19 cellular contexts compared by ENCODE assay signal in the genomic region with DNA sequence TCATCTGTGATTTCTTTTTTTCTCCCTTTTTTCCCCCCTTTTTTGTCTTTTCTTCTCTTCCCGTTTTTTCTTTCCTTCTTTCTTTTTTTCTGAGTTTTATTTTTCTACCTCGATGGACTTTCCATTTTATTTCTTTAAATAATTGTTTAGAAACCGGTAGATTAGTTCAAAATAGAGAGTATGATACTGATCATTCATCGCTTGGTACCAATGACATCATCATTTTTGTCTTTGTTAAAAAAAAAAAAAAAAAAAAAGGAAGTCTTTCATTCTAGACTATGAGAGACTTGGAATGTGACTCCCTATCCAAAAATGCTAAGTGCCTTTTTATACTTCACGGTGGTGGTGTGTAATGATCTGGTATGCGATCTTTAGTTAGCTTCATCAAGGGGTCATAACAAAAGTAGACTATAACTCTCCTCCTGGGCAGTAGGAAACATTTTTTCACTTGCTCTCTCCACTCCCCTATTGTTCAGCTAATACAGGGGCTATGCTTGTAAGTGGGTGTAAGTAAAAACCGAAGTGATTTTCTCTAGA.
DNase-seq lines count a peak whose midpoint lies in the region; ATAC-seq, FAIRE-seq and TF ChIP-seq lines count a peak whose summit lies in the region.
"Had no signal": no experiment of that assay in that cellular context is flagged by ENCODE, and none has a peak within 500 bp of the region (broad histone marks: within the 10 kb centered on the region; RNA-seq: fewer than 3 reads in every experiment).

No MANE protein-coding gene starts in this region.

- H3K79me2 ChIP-seq in astrocyte (ENCODE audit: insufficient read depth, low read length): no peaks in the 10 kb centered on the region

- H3K4me3 Mint-ChIP-seq in HFFc6 (no peak overlapping the region), astrocyte (ENCODE audit: unreplicated experiment) (no peak overlapping the region)
- H3K4me3 Mint-ChIP-seq in T-helper 2 cell treated with Interferon-gamma antibody and Interleukin-4, amounts not matched to agents 5 μg/mL and 100 μg/mL, for 36 hours: no peak overlapping the region
- H3K4me3 Mint-ChIP-seq: B cell; CD4-positive, alpha-beta T cell had no signal

- H2AK5ac ChIP-seq in neuronal stem cell (ENCODE audit: low read depth, low read length): no peak overlapping the region

- no peak overlapping the region for H2BK120ac ChIP-seq in neuronal stem cell (ENCODE audit: low read depth, low read length)

- H3K4me2 ChIP-seq in astrocyte (ENCODE audit: low read length): no peak overlapping the region
- no peak overlapping the region for H3K4me2 ChIP-seq in neuronal stem cell (ENCODE audit: insufficient read depth, low read length, poor library complexity, severe bottlenecking)

- intact Hi-C loops in body of pancreas (cut with DNase I): no loop called here

- H3K14ac ChIP-seq in neuronal stem cell (ENCODE audit: low read length): no peak overlapping the region

- TF ChIP-seq CTCF in HFFc6 (IDR thresholded peaks at IDR 0.05) (no peak), astrocyte (IDR thresholded peaks at IDR 0.05; ENCODE audit: insufficient read depth, low read depth, low read length) (no peak), body of pancreas (IDR thresholded peaks at IDR 0.05) (no peak)

- FAIRE-seq in astrocyte (lab: Jason Lieb, UNC): no peak
- FAIRE-seq: HTR-8/SVneo had no signal

- H3K9me3 ChIP-seq in astrocyte (ENCODE audit: insufficient read depth, low read depth, low read length) (no peaks in the 10 kb centered on the region), neuronal stem cell (replicated peaks in 1 of 2; ENCODE audit: control insufficient read depth in 2 of 2, insufficient read depth in 1 of 2, low read depth in 1 of 2, low read length in 2 of 2) (no peaks in the 10 kb centered on the region), body of pancreas (no peaks in the 10 kb centered on the region)
- H3K9me3 ChIP-seq: Peyer's patch had no signal

- H4K91ac ChIP-seq in neuronal stem cell (ENCODE audit: low read depth, low read length, poor library complexity): no peak overlapping the region

- H3K27ac ChIP-seq in astrocyte (ENCODE audit: low read depth, low read length) (no peak overlapping the region), neuronal stem cell (replicated peaks; ENCODE audit: low read length) (no peak overlapping the region), body of pancreas (no peak overlapping the region)
- H3K27ac ChIP-seq: HL-60, Peyer's patch had no signal

- H3K9me3 Mint-ChIP-seq in HFFc6 (no peaks in the 10 kb centered on the region), astrocyte (ENCODE audit: unreplicated experiment) (no peaks in the 10 kb centered on the region)
- no peaks in the 10 kb centered on the region for H3K9me3 Mint-ChIP-seq in T-helper 2 cell treated with Interferon-gamma antibody and Interleukin-4, amounts not matched to agents 5 μg/mL and 100 μg/mL, for 36 hours
- H3K9me3 Mint-ChIP-seq: CD4-positive, alpha-beta T cell had no signal

- no peak overlapping the region for H3K27ac Mint-ChIP-seq in HFFc6
- H3K27ac Mint-ChIP-seq in astrocyte (ENCODE audit: unreplicated experiment): no peak overlapping the region
- no peak overlapping the region for H3K27ac Mint-ChIP-seq in T-helper 2 cell treated with Interferon-gamma antibody and Interleukin-4, amounts not matched to agents 5 μg/mL and 100 μg/mL, for 36 hours
- H3K27ac Mint-ChIP-seq: B cell; CD4-positive, alpha-beta T cell had no signal

- H2BK15ac ChIP-seq in neuronal stem cell (ENCODE audit: low read length): no peak overlapping the region

- H3K36me3 ChIP-seq in astrocyte (ENCODE audit: insufficient read depth, low read length) (no peaks in the 10 kb centered on the region), neuronal stem cell (replicated peaks in 1 of 2; ENCODE audit: control insufficient read depth in 2 of 2, insufficient read depth in 2 of 2, low read length in 2 of 2) (no peaks in the 10 kb centered on the region), body of pancreas (replicated peaks in 1 of 2; ENCODE audit: insufficient read depth in 1 of 2, low read depth in 2 of 2) (no peaks in the 10 kb centered on the region)
- H3K36me3 ChIP-seq: Peyer's patch had no signal

- H3K18ac ChIP-seq in neuronal stem cell (ENCODE audit: low read length): no peak overlapping the region

- H3K9ac ChIP-seq in astrocyte (ENCODE audit: low read length): no peak overlapping the region
- H3K9ac ChIP-seq in neuronal stem cell (ENCODE audit: low read depth, low read length, poor library complexity): no peak overlapping the region

- TF ChIP-seq POLR2A in body of pancreas (IDR thresholded peaks at IDR 0.05): no peak

- no peak overlapping the region for H2BK12ac ChIP-seq in neuronal stem cell (ENCODE audit: low read length)

- H3K4me1 ChIP-seq in astrocyte (ENCODE audit: insufficient read depth, low read length) (no peaks in the 10 kb centered on the region), neuronal stem cell (ENCODE audit: control insufficient read depth in 2 of 2, insufficient read depth in 1 of 2, low read depth in 1 of 2, low read length in 2 of 2) (no peaks in the 10 kb centered on the region), body of pancreas (no peaks in the 10 kb centered on the region)
- H3K4me1 ChIP-seq: Peyer's patch had no signal

- H2BK5ac ChIP-seq in neuronal stem cell (ENCODE audit: low read length): no peak overlapping the region

- ATAC-seq in body of pancreas: no peak

- H3K36me3 Mint-ChIP-seq in HFFc6 (ENCODE audit: low read depth) (no peaks in the 10 kb centered on the region), astrocyte (ENCODE audit: low read depth, unreplicated experiment) (no peaks in the 10 kb centered on the region)
- H3K36me3 Mint-ChIP-seq in T-helper 2 cell treated with Interferon-gamma antibody and Interleukin-4, amounts not matched to agents 5 μg/mL and 100 μg/mL, for 36 hours (ENCODE audit: low read depth): no peaks in the 10 kb centered on the region

- peak; percentile 3 for DNase-seq in COLO829 (ENCODE audit: low spot score)
- peak; percentile 0 for DNase-seq in HFFc6
- DNase-seq in astrocyte (ENCODE audit: low read depth): peak; percentile 80
- DNase-seq in neuronal stem cell (ENCODE audit: low spot score): no peak
- no peak for DNase-seq in body of pancreas
- DNase-seq in ureter (ENCODE audit: low spot score): no peak
- no peak for DNase-seq in T-helper 2 cell treated with Interferon-gamma antibody and Interleukin-4, amounts not matched to agents 5 μg/mL and 100 μg/mL, for 36 hours (ENCODE audit: low spot score)
- DNase-seq: ACHN; CD4-positive, alpha-beta T cell; H7; NCI-H1694 treated with DMSO at 0.1 percent for 48 hours; NCI-H510A; NCI-H748 treated with DMSO at 0.1 percent for 48 hours; NK-92 treated with Interleukin-12 subunit alpha and Interleukin-12 subunit beta, amount 100 ng/mL, for 24 hours; Peyer's patch; SHP77 had no signal

- H3K27me3 ChIP-seq in astrocyte (ENCODE audit: insufficient read depth, low read length): no peaks in the 10 kb centered on the region
- no peaks in the 10 kb centered on the region for H3K27me3 ChIP-seq in neuronal stem cell (ENCODE audit: control insufficient read depth in 3 of 3, insufficient read depth in 3 of 3, low read depth in 1 of 3, low read length in 3 of 3)
- H3K27me3 ChIP-seq in body of pancreas: no peaks in the 10 kb centered on the region
- H3K27me3 ChIP-seq: Peyer's patch had no signal

- no peak overlapping the region for H4K8ac ChIP-seq in neuronal stem cell (ENCODE audit: low read depth, low read length)

- H3K27me3 Mint-ChIP-seq in HFFc6 (ENCODE audit: insufficient read depth) (no peaks in the 10 kb centered on the region; the same call in 1 of the 2 replicates), astrocyte (ENCODE audit: low read depth, unreplicated experiment) (no peaks in the 10 kb centered on the region)
- no peaks in the 10 kb centered on the region for H3K27me3 Mint-ChIP-seq in T-helper 2 cell treated with Interferon-gamma antibody and Interleukin-4, amounts not matched to agents 5 μg/mL and 100 μg/mL, for 36 hours (ENCODE audit: low read depth)
- H3K27me3 Mint-ChIP-seq: B cell; CD4-positive, alpha-beta T cell had no signal

- H4K20me1 ChIP-seq in astrocyte (ENCODE audit: insufficient read depth, low read length): no peaks in the 10 kb centered on the region

- no peak overlapping the region for H3K4ac ChIP-seq in neuronal stem cell (ENCODE audit: low read length)

- no peaks in the 10 kb centered on the region for H3K79me1 ChIP-seq in neuronal stem cell (ENCODE audit: low read depth, low read length)

- H2AFZ ChIP-seq in astrocyte (ENCODE audit: low read depth, low read length) (peak overlapping the region; percentile 30), neuronal stem cell (ENCODE audit: low read length) (peak overlapping the region; percentile 57)

- H3K4me1 Mint-ChIP-seq in HFFc6 (ENCODE audit: low read depth): peaks cover 6% of the 10 kb centered on the region; the same call in 1 of the 2 replicates
- H3K4me1 Mint-ChIP-seq in astrocyte (ENCODE audit: low read depth, unreplicated experiment): peaks cover 2% of the 10 kb centered on the region
- H3K4me1 Mint-ChIP-seq in T-helper 2 cell treated with Interferon-gamma antibody and Interleukin-4, amounts not matched to agents 5 μg/mL and 100 μg/mL, for 36 hours (ENCODE audit: low read depth): no peaks in the 10 kb centered on the region
- H3K4me1 Mint-ChIP-seq: B cell had no signal

- H3K23ac ChIP-seq in neuronal stem cell (ENCODE audit: low read depth, low read length, poor library complexity): no peak overlapping the region

- WGBS in neuronal stem cell (ENCODE audit: extremely low coverage in 2 of 2, insufficient read length in 2 of 2, insufficient replicate concordance in 1 of 2), 2 donors: no CpG with 5 or more reads among the region's 7 CpGs
- 80 to 82% methylated on average over 7 of the region's 7 CpGs for WGBS in body of pancreas, 2 donors

- H3K4me3 ChIP-seq in astrocyte (ENCODE audit: insufficient read depth, low read depth, low read length) (no peak overlapping the region), neuronal stem cell (ENCODE audit: low read length in 2 of 2) (no peak overlapping the region), body of pancreas (no peak overlapping the region)
- H3K4me3 ChIP-seq: Peyer's patch had no signal

Comparison
In these comparisons a context has a peak if more than half of its experiments do, and no peak if none do; other contexts are left out.
1. DNase-seq: peak in COLO829 (single experiment), HFFc6 (single experiment) and astrocyte (single experiment); none in neuronal stem cell (single experiment), body of pancreas (0 of 4), ureter (single experiment) and T-helper 2 cell treated with Interferon-gamma antibody and Interleukin-4, amounts not matched to agents 5 μg/mL and 100 μg/mL, for 36 hours (single experiment).